Comparison of ENCODE assay signal across 8 cellular contexts in genomic region chr2:190843874-190844699, GRCh38. TPM values are rescaled to one million over a fixed set of nuclear protein-coding genes. Genes with fewer than 3 reads are reported as not detected.
DNase-seq lines count a peak whose midpoint lies in the region; ATAC-seq, FAIRE-seq and TF ChIP-seq lines count a peak whose summit lies in the region.

No MANE protein-coding gene starts in this region.

- H3K9ac ChIP-seq in kidney (ENCODE audit: low read length in 2 of 2) = no peak overlapping the region

- peak; percentile 88 for FAIRE-seq in A549 (lab: Jason Lieb, UNC)
- FAIRE-seq in urothelium cell line (lab: Jason Lieb, UNC) = peak; percentile 37
- FAIRE-seq in kidney (lab: Jason Lieb, UNC) = no peak

- H3K4me3 ChIP-seq in A549 = 0 out of 3 replicates have a peak overlapping the region, but pooled peaks have one; percentile 3
- no peak overlapping the region for H3K4me3 ChIP-seq in kidney (ENCODE audit: low read length in 2 of 2)

- POLR2A ChIA-PET in A549 (lab: Yijun Ruan, JAX) = interaction anchor here (1.3 kb wide), 1 partner anchor 36 kb away, joined by 4 read pairs; no protein-coding TSS in a partner anchor

- H3K4me1 ChIP-seq in A549 (peaks cover 86% of the 10 kb centered on the region), kidney (ENCODE audit: control insufficient read depth in 1 of 2, insufficient read depth in 1 of 2, low read depth in 1 of 2, low read length in 2 of 2) (peaks cover 6 to 15% of the 10 kb centered on the region in 2 donors)

- TF ChIP-seq EP300 in A549 (IDR thresholded peaks at IDR 0.05) = peak in 1 of 2 experiments; percentile 26; a peak in 1 of 5 replicates

- WGBS in A549 (ENCODE audit: missing lambda C conversion rate) = 7% methylated on average over 3 of the region's 3 CpGs

- CTCF ChIA-PET in A549 (lab: Yijun Ruan, JAX) = interaction anchor here (1.9 kb wide), 1 partner anchor 17 kb away, joined by 6 read pairs; no protein-coding TSS in a partner anchor

- H3K36me3 ChIP-seq in kidney (ENCODE audit: control insufficient read depth in 1 of 2, insufficient read depth in 2 of 2, low read length in 2 of 2) = no peaks in the 10 kb centered on the region

- TF ChIP-seq POLR2A in A549 (IDR thresholded peaks at IDR 0.05; ENCODE audit: low read length) = no peak

- DNase-seq in A549 (ENCODE audit: low read depth in 1 of 2, low spot score in 1 of 2) (peak; percentile 31 to 83), urothelium cell line (ENCODE audit: low spot score) (peak; percentile 51), kidney (no peak), H4 (ENCODE audit: low spot score) (no peak), cerebellar nuclear complex (lab: John Stamatoyannopoulos, UW) (no peak)
- DNase-seq in activated T-helper 9 cell treated with anti-CD3 and anti-CD28 coated beads, Interleukin-2, amount 50 U/mL, for 16 hours (ENCODE audit: low read depth) = peak; percentile 10

- TF ChIP-seq CTCF in A549 (IDR thresholded peaks at IDR 0.05) (no peak), kidney (IDR thresholded peaks at IDR 0.05; ENCODE audit: borderline replicate concordance, extremely low read depth, insufficient read depth) (no peak)

- intact Hi-C loops in kidney (cut with DNase I) = no loop called here

- TF ChIP-seq RAD21 in A549 (conservative IDR thresholded peaks at IDR 0.05 in 1 of 2, IDR thresholded peaks at IDR 0.05 in 1 of 2) = no peak

- H3K4me2 ChIP-seq in A549 = peak overlapping the region; percentile 73

- H3K9me3 ChIP-seq in A549 (no peaks in the 10 kb centered on the region), kidney (ENCODE audit: control insufficient read depth in 1 of 2, low read length in 2 of 2) (no peaks in the 10 kb centered on the region)

- ATAC-seq in A549 (peak; percentile 70 to 76), GM19467 (IDR thresholded peaks at IDR 0.05; ENCODE audit: unreplicated experiment) (peak; percentile 64), HG03457 (IDR thresholded peaks at IDR 0.05; ENCODE audit: unreplicated experiment) (peak; percentile 75)

- peak overlapping the region; percentile 80 to 92 for H3K27ac ChIP-seq in A549
- no peak overlapping the region for H3K27ac ChIP-seq in kidney (ENCODE audit: low read depth in 2 of 2, low read length in 2 of 2)

TF ChIP-seq in A549, 52 proteins besides CTCF, POLR2A, EP300 and RAD21:
- TF ChIP-seq HOXB13 (CRISPR knock-in tag; IDR thresholded peaks at IDR 0.05; ENCODE audit: low read depth) (peak; percentile 81; the same call in 1 of the 2 replicates), FOSB (CRISPR knock-in tag; IDR thresholded peaks at IDR 0.05) (no peak), NFE2L2 (conservative IDR thresholded peaks at IDR 0.05; ENCODE audit: low read length) (peak; percentile 92), FOSL2 (IDR thresholded peaks at IDR 0.05) (peak; percentile 64), FOSL2 (CRISPR knock-in tag; IDR thresholded peaks at IDR 0.05) (peak; percentile 77), MYC (IDR thresholded peaks at IDR 0.05; ENCODE audit: borderline replicate concordance, low read length) (0 out of 2 replicates have a peak, but pooled peaks have one; percentile 23), JUN (IDR thresholded peaks at IDR 0.05) (peak; percentile 59 to 61; a peak in 3 of 5 replicates), SMC3 (IDR thresholded peaks at IDR 0.05) (peak; percentile 19; the same call in 1 of the 3 replicates), EHF (CRISPR knock-in tag; IDR thresholded peaks at IDR 0.05) (no peak), JUNB (IDR thresholded peaks at IDR 0.05) (peak; percentile 89), MAFK (IDR thresholded peaks at IDR 0.05; ENCODE audit: partially characterized antibody) (peak; percentile 98), ATOH8 (CRISPR knock-in tag; IDR thresholded peaks at IDR 0.05; ENCODE audit: low read depth) (peak; percentile 69; the same call in 1 of the 2 replicates)
- TF ChIP-seq, protein P1, sequence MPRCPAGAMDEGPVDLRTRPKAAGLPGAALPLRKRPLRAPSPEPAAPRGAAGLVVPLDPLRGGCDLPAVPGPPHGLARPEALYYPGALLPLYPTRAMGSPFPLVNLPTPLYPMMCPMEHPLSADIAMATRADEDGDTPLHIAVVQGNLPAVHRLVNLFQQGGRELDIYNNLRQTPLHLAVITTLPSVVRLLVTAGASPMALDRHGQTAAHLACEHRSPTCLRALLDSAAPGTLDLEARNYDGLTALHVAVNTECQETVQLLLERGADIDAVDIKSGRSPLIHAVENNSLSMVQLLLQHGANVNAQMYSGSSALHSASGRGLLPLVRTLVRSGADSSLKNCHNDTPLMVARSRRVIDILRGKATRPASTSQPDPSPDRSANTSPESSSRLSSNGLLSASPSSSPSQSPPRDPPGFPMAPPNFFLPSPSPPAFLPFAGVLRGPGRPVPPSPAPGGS (IDR thresholded peaks at IDR 0.05) = 0 out of 3 replicates have a peak, but pooled peaks have one; percentile 28
- TF ChIP-seq, protein P2, sequence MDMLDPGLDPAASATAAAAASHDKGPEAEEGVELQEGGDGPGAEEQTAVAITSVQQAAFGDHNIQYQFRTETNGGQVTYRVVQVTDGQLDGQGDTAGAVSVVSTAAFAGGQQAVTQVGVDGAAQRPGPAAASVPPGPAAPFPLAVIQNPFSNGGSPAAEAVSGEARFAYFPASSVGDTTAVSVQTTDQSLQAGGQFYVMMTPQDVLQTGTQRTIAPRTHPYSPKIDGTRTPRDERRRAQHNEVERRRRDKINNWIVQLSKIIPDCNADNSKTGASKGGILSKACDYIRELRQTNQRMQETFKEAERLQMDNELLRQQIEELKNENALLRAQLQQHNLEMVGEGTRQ (IDR thresholded peaks at IDR 0.05) = no peak
- TF ChIP-seq, protein P3, sequence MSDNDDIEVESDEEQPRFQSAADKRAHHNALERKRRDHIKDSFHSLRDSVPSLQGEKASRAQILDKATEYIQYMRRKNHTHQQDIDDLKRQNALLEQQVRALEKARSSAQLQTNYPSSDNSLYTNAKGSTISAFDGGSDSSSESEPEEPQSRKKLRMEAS (IDR thresholded peaks at IDR 0.05) = 0 out of 2 replicates have a peak, but pooled peaks have one; percentile 36
TF ChIP-seq in A549: peak in this region for 11.

RNA-seq across cellular contexts. Expression of gene GLS, which starts 36.5 kb away (rescaled TPM):
- polyA plus RNA-seq in A549 (2011; rRNA removed) (221 and 269 TPM in 2 replicates), A549 (2017; fragmentation: RNase III; extraction: RNeasy Plus Mini Kit Qiagen cat#74134 plus additional on column Dnase treatment) (270 to 321 TPM (median 286 TPM) in 3 replicates), kidney (ENCODE audit: insufficient read depth, low read depth, low replicate concordance) (196 TPM)
- 27.9 and 32.7 TPM in 2 replicates for polyA plus RNA-seq in A549 (2012; cell fraction: cytosol; rRNA removed)
- 49.7 and 80.3 TPM in 2 replicates for polyA plus RNA-seq in A549 (2012; cell fraction: nucleus; rRNA removed)
- polyA minus RNA-seq in A549 (2011; rRNA and poly(A)+ RNA removed) = 194 and 213 TPM in 2 replicates
- 230 TPM for total RNA-seq in kidney
- total RNA-seq in H4 (2014; rRNA removed; shearing (Covaris generic)) = 39.0 and 40.2 TPM in 2 replicates

Comparison
In these comparisons a context has a peak if more than half of its experiments do, and no peak if none do; other contexts are left out.
1. DNase-seq: peak in A549 (2 of 2), activated T-helper 9 cell treated with anti-CD3 and anti-CD28 coated beads, Interleukin-2, amount 50 U/mL, for 16 hours (single experiment) and urothelium cell line (single experiment); none in kidney (single experiment), H4 (single experiment) and cerebellar nuclear complex (0 of 2).
2. H3K27ac ChIP-seq: peak in A549 (2 of 2); none in kidney (0 of 2).
3. Peak in every context shown above with its lines, with median percentiles within 50 percentile points of each other: ATAC-seq.